Comparison of ENCODE assay signal across 1 cellular context in the genomic region with DNA sequence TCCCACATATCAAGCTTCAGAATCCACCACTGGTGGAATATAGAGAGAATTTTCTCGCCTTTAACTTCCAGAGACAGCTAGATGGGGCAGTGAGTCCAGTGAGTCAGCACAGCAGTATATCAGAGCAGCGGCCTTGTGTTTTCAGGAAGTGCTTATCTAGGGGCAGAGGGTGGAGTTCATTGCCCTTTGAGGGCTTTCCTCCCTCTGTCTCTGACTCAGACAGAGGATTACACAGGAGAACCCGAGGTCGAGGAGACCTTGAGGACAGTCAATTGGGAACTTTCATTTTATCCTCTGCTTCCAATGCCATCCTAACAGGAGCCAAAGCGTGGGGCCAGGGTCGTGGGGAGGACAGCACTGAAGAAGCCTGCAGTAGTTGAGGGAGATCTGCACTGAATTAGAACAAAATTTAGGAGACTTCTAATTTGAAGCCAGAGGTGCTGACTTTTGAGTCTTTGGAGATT.
TF ChIP-seq lines count a peak whose summit lies in the region.

No MANE protein-coding gene starts in this region.

TF ChIP-seq in HepG2, 621 proteins besides CTCF, POLR2A, EP300 and RAD21 (continued from another document and continues in another):
- TF ChIP-seq, protein P1, sequence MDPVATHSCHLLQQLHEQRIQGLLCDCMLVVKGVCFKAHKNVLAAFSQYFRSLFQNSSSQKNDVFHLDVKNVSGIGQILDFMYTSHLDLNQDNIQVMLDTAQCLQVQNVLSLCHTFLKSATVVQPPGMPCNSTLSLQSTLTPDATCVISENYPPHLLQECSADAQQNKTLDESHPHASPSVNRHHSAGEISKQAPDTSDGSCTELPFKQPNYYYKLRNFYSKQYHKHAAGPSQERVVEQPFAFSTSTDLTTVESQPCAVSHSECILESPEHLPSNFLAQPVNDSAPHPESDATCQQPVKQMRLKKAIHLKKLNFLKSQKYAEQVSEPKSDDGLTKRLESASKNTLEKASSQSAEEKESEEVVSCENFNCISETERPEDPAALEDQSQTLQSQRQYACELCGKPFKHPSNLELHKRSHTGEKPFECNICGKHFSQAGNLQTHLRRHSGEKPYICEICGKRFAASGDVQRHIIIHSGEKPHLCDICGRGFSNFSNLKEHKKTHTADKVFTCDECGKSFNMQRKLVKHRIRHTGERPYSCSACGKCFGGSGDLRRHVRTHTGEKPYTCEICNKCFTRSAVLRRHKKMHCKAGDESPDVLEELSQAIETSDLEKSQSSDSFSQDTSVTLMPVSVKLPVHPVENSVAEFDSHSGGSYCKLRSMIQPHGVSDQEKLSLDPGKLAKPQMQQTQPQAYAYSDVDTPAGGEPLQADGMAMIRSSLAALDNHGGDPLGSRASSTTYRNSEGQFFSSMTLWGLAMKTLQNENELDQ (CRISPR knock-in tag; IDR thresholded peaks at IDR 0.05; ENCODE audit: borderline replicate concordance), result no peak
- TF ChIP-seq, protein P2, sequence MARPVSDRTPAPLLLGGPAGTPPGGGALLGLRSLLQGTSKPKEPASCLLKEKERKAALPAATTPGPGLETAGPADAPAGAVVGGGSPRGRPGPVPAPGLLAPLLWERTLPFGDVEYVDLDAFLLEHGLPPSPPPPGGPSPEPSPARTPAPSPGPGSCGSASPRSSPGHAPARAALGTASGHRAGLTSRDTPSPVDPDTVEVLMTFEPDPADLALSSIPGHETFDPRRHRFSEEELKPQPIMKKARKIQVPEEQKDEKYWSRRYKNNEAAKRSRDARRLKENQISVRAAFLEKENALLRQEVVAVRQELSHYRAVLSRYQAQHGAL (CRISPR knock-in tag; IDR thresholded peaks at IDR 0.05; ENCODE audit: not compliant biosample characterization), result no peak
- peak; percentile 91 for TF ChIP-seq NR2C2 (CRISPR knock-in tag; IDR thresholded peaks at IDR 0.05; ENCODE audit: borderline replicate concordance)
- no peak for TF ChIP-seq HNRNPLL (IDR thresholded peaks at IDR 0.05; ENCODE audit: low read depth, low read length, poor library complexity, severe bottlenecking)
- no peak for TF ChIP-seq ZNF841 (CRISPR knock-in tag; IDR thresholded peaks at IDR 0.05; ENCODE audit: borderline replicate concordance)
- no peak for TF ChIP-seq GZF1 (CRISPR knock-in tag; IDR thresholded peaks at IDR 0.05)
- TF ChIP-seq CREM (IDR thresholded peaks at IDR 0.05), result peak; percentile 77
- TF ChIP-seq CREM (CRISPR knock-in tag; IDR thresholded peaks at IDR 0.05), result no peak
- TF ChIP-seq LCORL (IDR thresholded peaks at IDR 0.05), result no peak
- peak; percentile 68; the same call in 1 of the 2 replicates for TF ChIP-seq LCORL (CRISPR knock-in tag; IDR thresholded peaks at IDR 0.05)
- TF ChIP-seq KDM5B (CRISPR knock-in tag; IDR thresholded peaks at IDR 0.05; ENCODE audit: borderline replicate concordance), result no peak
- TF ChIP-seq HNF4G (IDR thresholded peaks at IDR 0.05; ENCODE audit: borderline replicate concordance, low read depth, low read length), result peak; percentile 77
- peak; percentile 83 for TF ChIP-seq HNF4G (CRISPR knock-in tag; IDR thresholded peaks at IDR 0.05; ENCODE audit: borderline replicate concordance, low read depth)
- TF ChIP-seq, protein P3, sequence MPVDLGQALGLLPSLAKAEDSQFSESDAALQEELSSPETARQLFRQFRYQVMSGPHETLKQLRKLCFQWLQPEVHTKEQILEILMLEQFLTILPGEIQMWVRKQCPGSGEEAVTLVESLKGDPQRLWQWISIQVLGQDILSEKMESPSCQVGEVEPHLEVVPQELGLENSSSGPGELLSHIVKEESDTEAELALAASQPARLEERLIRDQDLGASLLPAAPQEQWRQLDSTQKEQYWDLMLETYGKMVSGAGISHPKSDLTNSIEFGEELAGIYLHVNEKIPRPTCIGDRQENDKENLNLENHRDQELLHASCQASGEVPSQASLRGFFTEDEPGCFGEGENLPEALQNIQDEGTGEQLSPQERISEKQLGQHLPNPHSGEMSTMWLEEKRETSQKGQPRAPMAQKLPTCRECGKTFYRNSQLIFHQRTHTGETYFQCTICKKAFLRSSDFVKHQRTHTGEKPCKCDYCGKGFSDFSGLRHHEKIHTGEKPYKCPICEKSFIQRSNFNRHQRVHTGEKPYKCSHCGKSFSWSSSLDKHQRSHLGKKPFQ (CRISPR knock-in tag; IDR thresholded peaks at IDR 0.05; ENCODE audit: insufficient replicate concordance), result no peak
- no peak for TF ChIP-seq ZNF20 (CRISPR knock-in tag; IDR thresholded peaks at IDR 0.05)
- no peak for TF ChIP-seq ZNF235 (CRISPR knock-in tag; IDR thresholded peaks at IDR 0.05; ENCODE audit: borderline replicate concordance)
- TF ChIP-seq ZNF256 (CRISPR knock-in tag; conservative IDR thresholded peaks at IDR 0.05), result no peak
- peak; percentile 65; the same call in 1 of the 2 replicates for TF ChIP-seq MIER2 (CRISPR knock-in tag; IDR thresholded peaks at IDR 0.05)
- no peak for TF ChIP-seq HDAC6 (IDR thresholded peaks at IDR 0.05; ENCODE audit: low read depth, low read length)
- no peak for TF ChIP-seq HMGA1 (CRISPR knock-in tag; conservative IDR thresholded peaks at IDR 0.05)
- no peak for TF ChIP-seq NCOA5 (CRISPR knock-in tag; IDR thresholded peaks at IDR 0.05)
- peak; percentile 87; the same call in 1 of the 2 replicates for TF ChIP-seq ZNF747 (CRISPR knock-in tag; IDR thresholded peaks at IDR 0.05; ENCODE audit: borderline replicate concordance)
- peak; percentile 89 for TF ChIP-seq JUN (CRISPR knock-in tag; IDR thresholded peaks at IDR 0.05)
- peak; percentile 65; the same call in 1 of the 2 replicates for TF ChIP-seq YEATS4 (CRISPR knock-in tag; IDR thresholded peaks at IDR 0.05; ENCODE audit: borderline replicate concordance)
- no peak for TF ChIP-seq ZFP36L2 (CRISPR knock-in tag; IDR thresholded peaks at IDR 0.05)
- TF ChIP-seq, protein P4, sequence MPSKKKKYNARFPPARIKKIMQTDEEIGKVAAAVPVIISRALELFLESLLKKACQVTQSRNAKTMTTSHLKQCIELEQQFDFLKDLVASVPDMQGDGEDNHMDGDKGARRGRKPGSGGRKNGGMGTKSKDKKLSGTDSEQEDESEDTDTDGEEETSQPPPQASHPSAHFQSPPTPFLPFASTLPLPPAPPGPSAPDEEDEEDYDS (CRISPR knock-in tag; IDR thresholded peaks at IDR 0.05), result peak; percentile 69
- no peak for TF ChIP-seq ZC3H13 (CRISPR knock-in tag; IDR thresholded peaks at IDR 0.05)
- peak; percentile 92 for TF ChIP-seq HNF4A (CRISPR knock-in tag; IDR thresholded peaks at IDR 0.05)
- TF ChIP-seq RNF2 (conservative IDR thresholded peaks at IDR 0.05; ENCODE audit: low read depth), result no peak
- TF ChIP-seq SRY (CRISPR knock-in tag; IDR thresholded peaks at IDR 0.05), result no peak
- TF ChIP-seq, protein P5, sequence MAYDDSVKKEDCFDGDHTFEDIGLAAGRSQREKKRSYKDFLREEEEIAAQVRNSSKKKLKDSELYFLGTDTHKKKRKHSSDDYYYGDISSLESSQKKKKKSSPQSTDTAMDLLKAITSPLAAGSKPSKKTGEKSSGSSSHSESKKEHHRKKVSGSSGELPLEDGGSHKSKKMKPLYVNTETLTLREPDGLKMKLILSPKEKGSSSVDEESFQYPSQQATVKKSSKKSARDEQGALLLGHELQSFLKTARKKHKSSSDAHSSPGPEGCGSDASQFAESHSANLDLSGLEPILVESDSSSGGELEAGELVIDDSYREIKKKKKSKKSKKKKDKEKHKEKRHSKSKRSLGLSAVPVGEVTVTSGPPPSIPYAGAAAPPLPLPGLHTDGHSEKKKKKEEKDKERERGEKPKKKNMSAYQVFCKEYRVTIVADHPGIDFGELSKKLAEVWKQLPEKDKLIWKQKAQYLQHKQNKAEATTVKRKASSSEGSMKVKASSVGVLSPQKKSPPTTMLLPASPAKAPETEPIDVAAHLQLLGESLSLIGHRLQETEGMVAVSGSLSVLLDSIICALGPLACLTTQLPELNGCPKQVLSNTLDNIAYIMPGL (CRISPR knock-in tag; IDR thresholded peaks at IDR 0.05; ENCODE audit: borderline replicate concordance in 1 of 2, low read depth in 1 of 2), result peak in 1 of 2 experiments; percentile 16; a peak in 2 of 4 replicates
- peak; percentile 88; the same call in 1 of the 2 replicates for TF ChIP-seq MIER3 (CRISPR knock-in tag; IDR thresholded peaks at IDR 0.05; ENCODE audit: borderline replicate concordance)
- no peak for TF ChIP-seq ZBTB21 (CRISPR knock-in tag; IDR thresholded peaks at IDR 0.05)
- TF ChIP-seq, protein P6, sequence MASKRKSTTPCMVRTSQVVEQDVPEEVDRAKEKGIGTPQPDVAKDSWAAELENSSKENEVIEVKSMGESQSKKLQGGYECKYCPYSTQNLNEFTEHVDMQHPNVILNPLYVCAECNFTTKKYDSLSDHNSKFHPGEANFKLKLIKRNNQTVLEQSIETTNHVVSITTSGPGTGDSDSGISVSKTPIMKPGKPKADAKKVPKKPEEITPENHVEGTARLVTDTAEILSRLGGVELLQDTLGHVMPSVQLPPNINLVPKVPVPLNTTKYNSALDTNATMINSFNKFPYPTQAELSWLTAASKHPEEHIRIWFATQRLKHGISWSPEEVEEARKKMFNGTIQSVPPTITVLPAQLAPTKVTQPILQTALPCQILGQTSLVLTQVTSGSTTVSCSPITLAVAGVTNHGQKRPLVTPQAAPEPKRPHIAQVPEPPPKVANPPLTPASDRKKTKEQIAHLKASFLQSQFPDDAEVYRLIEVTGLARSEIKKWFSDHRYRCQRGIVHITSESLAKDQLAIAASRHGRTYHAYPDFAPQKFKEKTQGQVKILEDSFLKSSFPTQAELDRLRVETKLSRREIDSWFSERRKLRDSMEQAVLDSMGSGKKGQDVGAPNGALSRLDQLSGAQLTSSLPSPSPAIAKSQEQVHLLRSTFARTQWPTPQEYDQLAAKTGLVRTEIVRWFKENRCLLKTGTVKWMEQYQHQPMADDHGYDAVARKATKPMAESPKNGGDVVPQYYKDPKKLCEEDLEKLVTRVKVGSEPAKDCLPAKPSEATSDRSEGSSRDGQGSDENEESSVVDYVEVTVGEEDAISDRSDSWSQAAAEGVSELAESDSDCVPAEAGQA (IDR thresholded peaks at IDR 0.05; ENCODE audit: low read depth), result no peak
- TF ChIP-seq, protein P6 (CRISPR knock-in tag; IDR thresholded peaks at IDR 0.05; ENCODE audit: borderline replicate concordance), result no peak
- TF ChIP-seq YEATS2 (CRISPR knock-in tag; IDR thresholded peaks at IDR 0.05; ENCODE audit: borderline replicate concordance), result peak; percentile 52; the same call in 1 of the 2 replicates
- no peak for TF ChIP-seq ZC3H4 (CRISPR knock-in tag; IDR thresholded peaks at IDR 0.05; ENCODE audit: borderline replicate concordance)
- TF ChIP-seq ZFP41 (CRISPR knock-in tag; IDR thresholded peaks at IDR 0.05; ENCODE audit: borderline replicate concordance), result no peak
- TF ChIP-seq ZSCAN31 (CRISPR knock-in tag; IDR thresholded peaks at IDR 0.05; ENCODE audit: low read depth), result peak; percentile 82
- TF ChIP-seq CAMTA2 (CRISPR knock-in tag; IDR thresholded peaks at IDR 0.05; ENCODE audit: borderline replicate concordance), result no peak
- no peak for TF ChIP-seq ZNF296 (CRISPR knock-in tag; conservative IDR thresholded peaks at IDR 0.05)
- TF ChIP-seq SNAI1 (CRISPR knock-in tag; IDR thresholded peaks at IDR 0.05; ENCODE audit: borderline replicate concordance), result no peak
- no peak for TF ChIP-seq MATR3 (CRISPR knock-in tag; IDR thresholded peaks at IDR 0.05)
- TF ChIP-seq, protein P7, sequence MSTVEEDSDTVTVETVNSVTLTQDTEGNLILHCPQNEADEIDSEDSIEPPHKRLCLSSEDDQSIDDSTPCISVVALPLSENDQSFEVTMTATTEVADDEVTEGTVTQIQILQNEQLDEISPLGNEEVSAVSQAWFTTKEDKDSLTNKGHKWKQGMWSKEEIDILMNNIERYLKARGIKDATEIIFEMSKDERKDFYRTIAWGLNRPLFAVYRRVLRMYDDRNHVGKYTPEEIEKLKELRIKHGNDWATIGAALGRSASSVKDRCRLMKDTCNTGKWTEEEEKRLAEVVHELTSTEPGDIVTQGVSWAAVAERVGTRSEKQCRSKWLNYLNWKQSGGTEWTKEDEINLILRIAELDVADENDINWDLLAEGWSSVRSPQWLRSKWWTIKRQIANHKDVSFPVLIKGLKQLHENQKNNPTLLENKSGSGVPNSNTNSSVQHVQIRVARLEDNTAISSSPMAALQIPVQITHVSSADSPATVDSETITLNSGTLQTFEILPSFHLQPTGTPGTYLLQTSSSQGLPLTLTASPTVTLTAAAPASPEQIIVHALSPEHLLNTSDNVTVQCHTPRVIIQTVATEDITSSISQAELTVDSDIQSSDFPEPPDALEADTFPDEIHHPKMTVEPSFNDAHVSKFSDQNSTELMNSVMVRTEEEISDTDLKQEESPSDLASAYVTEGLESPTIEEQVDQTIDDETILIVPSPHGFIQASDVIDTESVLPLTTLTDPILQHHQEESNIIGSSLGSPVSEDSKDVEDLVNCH (CRISPR knock-in tag; IDR thresholded peaks at IDR 0.05), result no peak
- no peak for TF ChIP-seq SETDB1 (CRISPR knock-in tag; IDR thresholded peaks at IDR 0.05; ENCODE audit: borderline replicate concordance)
- TF ChIP-seq NFE2L1 (CRISPR knock-in tag; IDR thresholded peaks at IDR 0.05; ENCODE audit: borderline replicate concordance), result 0 out of 2 replicates have a peak, but pooled peaks have one; percentile 71
- no peak for TF ChIP-seq NR3C1 (CRISPR knock-in tag; IDR thresholded peaks at IDR 0.05)
- TF ChIP-seq ZNF33B (CRISPR knock-in tag; IDR thresholded peaks at IDR 0.05), result no peak
- 0 out of 2 replicates have a peak, but pooled peaks have one; percentile 73 for TF ChIP-seq SPEN (CRISPR knock-in tag; IDR thresholded peaks at IDR 0.05; ENCODE audit: low read depth)
- TF ChIP-seq PHB2 (IDR thresholded peaks at IDR 0.05; ENCODE audit: partially characterized antibody), result no peak
- no peak for TF ChIP-seq BRCA1 (CRISPR knock-in tag; IDR thresholded peaks at IDR 0.05)
- TF ChIP-seq MED1 (CRISPR knock-in tag; IDR thresholded peaks at IDR 0.05), result peak; percentile 98
- no peak for TF ChIP-seq WIZ (CRISPR knock-in tag; IDR thresholded peaks at IDR 0.05)
- TF ChIP-seq ZNF431 (CRISPR knock-in tag; IDR thresholded peaks at IDR 0.05; ENCODE audit: borderline replicate concordance, low read depth), result no peak
- TF ChIP-seq FOSL2 (CRISPR knock-in tag; IDR thresholded peaks at IDR 0.05), result peak; percentile 99
- no peak for TF ChIP-seq NFKB2 (CRISPR knock-in tag; IDR thresholded peaks at IDR 0.05; ENCODE audit: borderline replicate concordance)
- no peak for TF ChIP-seq U2AF2 (IDR thresholded peaks at IDR 0.05; ENCODE audit: low read depth, low read length)
